In genomic region chrX:19577181-19577810, GRCh38 we compare ENCODE assay signal across 14 cellular contexts.
"Had no signal": no experiment of that assay in that cellular context is flagged by ENCODE, and none has a peak within 500 bp of the region (broad histone marks: within the 10 kb centered on the region; RNA-seq: fewer than 3 reads in every experiment).

No MANE protein-coding gene starts in this region.

- H3K4me1 Mint-ChIP-seq: activated naive CD4-positive, alpha-beta T cell treated with anti-CD3 and anti-CD28 coated beads, Interleukin-2, amount 10 ng/mL, durations not matched to agents 7 days and 5 days had no signal

- ATAC-seq: body of pancreas, foreskin keratinocyte, pancreas had no signal

- H3K27ac Mint-ChIP-seq: activated naive CD4-positive, alpha-beta T cell treated with anti-CD3 and anti-CD28 coated beads, Interleukin-2, amount 10 ng/mL, durations not matched to agents 7 days and 5 days; activated T-helper 2 cell treated with anti-CD3 and anti-CD28 coated beads, Interferon-gamma antibody, Interleukin-2, Interleukin-4, amounts not matched to agents 10 μg/mL and 5 μg/mL and 100 μg/mL, durations not matched to agents 14 hours and 24 hours and 36 hours; T-helper 2 cell treated with Interferon-gamma antibody and Interleukin-4, amounts not matched to agents 5 μg/mL and 100 μg/mL, for 36 hours had no signal

- DNase-seq: activated naive CD4-positive, alpha-beta T cell treated with anti-CD3 and anti-CD28 coated beads, Interleukin-2, amount 10 ng/mL, durations not matched to agents 7 days and 5 days; activated T-cell treated with anti-CD3 and anti-CD28 coated beads for 4 hours; amygdala; body of pancreas; caudate nucleus; cortex of kidney; effector CD8-positive, alpha-beta T cell; foreskin keratinocyte; pancreas; stimulated activated CD4-positive, alpha-beta T cell treated with anti-CD3 and anti-CD28 coated beads, Interleukin-1b, Interleukin-23, amount 100 ng/mL, for 48 hours; tibial artery; uterus had no signal

- H3K27me3 Mint-ChIP-seq: activated naive CD4-positive, alpha-beta T cell treated with anti-CD3 and anti-CD28 coated beads, Interleukin-2, amount 10 ng/mL, durations not matched to agents 7 days and 5 days had no signal

- H3K9me3 Mint-ChIP-seq: activated naive CD4-positive, alpha-beta T cell treated with anti-CD3 and anti-CD28 coated beads, Interleukin-2, amount 10 ng/mL, durations not matched to agents 7 days and 5 days; activated T-helper 2 cell treated with anti-CD3 and anti-CD28 coated beads, Interferon-gamma antibody, Interleukin-2, Interleukin-4, amounts not matched to agents 10 μg/mL and 5 μg/mL and 100 μg/mL, durations not matched to agents 14 hours and 24 hours and 36 hours; T-helper 2 cell treated with Interferon-gamma antibody and Interleukin-4, amounts not matched to agents 5 μg/mL and 100 μg/mL, for 36 hours had no signal

- H3K4me3 Mint-ChIP-seq: activated naive CD4-positive, alpha-beta T cell treated with anti-CD3 and anti-CD28 coated beads, Interleukin-2, amount 10 ng/mL, durations not matched to agents 7 days and 5 days; T-helper 2 cell treated with Interferon-gamma antibody and Interleukin-4, amounts not matched to agents 5 μg/mL and 100 μg/mL, for 36 hours had no signal
